ENCODE assay signal across 8 cellular contexts in genomic region chr19:55625004-55625326, GRCh38. TPM values are rescaled to one million over a fixed set of nuclear protein-coding genes. Genes with fewer than 3 reads are reported as not detected.
A peak's percentile ranks its signal among the peaks of the same experiment; 100 is the strongest.
DNase-seq lines count a peak whose midpoint lies in the region; ATAC-seq, FAIRE-seq and TF ChIP-seq lines count a peak whose summit lies in the region.

No MANE protein-coding gene starts in this region.

- peaks cover 46% of the 10 kb centered on the region for H3K4me1 Mint-ChIP-seq in activated T-cell treated with anti-CD3 and anti-CD28 coated beads, Interleukin-2, amount 50 U/mL, for 72 hours (ENCODE audit: low read depth)
- peaks cover 6% of the 10 kb centered on the region for H3K4me1 Mint-ChIP-seq in astrocyte (ENCODE audit: low read depth, unreplicated experiment)

- peak overlapping the region; percentile 95 for H2AFZ ChIP-seq in astrocyte (ENCODE audit: low read depth, low read length)

- intact Hi-C loops in right lobe of liver (cut with DNase I): no loop called here

- H3K36me3 ChIP-seq in astrocyte (ENCODE audit: insufficient read depth, low read length) (no peaks in the 10 kb centered on the region), right lobe of liver (no peaks in the 10 kb centered on the region), tibial nerve (peaks cover 0 to 29% (median 4%) of the 10 kb centered on the region in 3 donors)

- WGBS in right lobe of liver (ENCODE audit: insufficient coverage, low coverage, low lambda C conversion rate, missing lambda C conversion rate): 42% methylated on average over 11 of the region's 11 CpGs
- 42 to 44% methylated on average over 11 of the region's 11 CpGs for WGBS in tibial nerve, 2 donors

- H3K4me1 ChIP-seq in astrocyte (ENCODE audit: insufficient read depth, low read length) (no peaks in the 10 kb centered on the region), right lobe of liver (peaks cover 0 to 11% (median 0%) of the 10 kb centered on the region in 4 donors), tibial nerve (peaks cover 4 to 22% (median 6%) of the 10 kb centered on the region in 4 donors)

- DNase-seq in activated T-cell treated with anti-CD3 and anti-CD28 coated beads, Interleukin-2, amount 50 U/mL, for 72 hours: no peak
- no peak for DNase-seq in activated T-cell treated with anti-CD3 and anti-CD28 coated beads for 4 hours
- no peak for DNase-seq in astrocyte (ENCODE audit: low read depth)
- DNase-seq in right lobe of liver: no peak
- DNase-seq in tibial nerve (ENCODE audit: low spot score in 2 of 2): no peak
- no peak for DNase-seq in RPMI8226
- no peak for DNase-seq in GM03348 (ENCODE audit: low spot score)

- TF ChIP-seq CTCF in astrocyte (IDR thresholded peaks at IDR 0.05; ENCODE audit: insufficient read depth, low read depth, low read length): no peak
- TF ChIP-seq CTCF in right lobe of liver (IDR thresholded peaks at IDR 0.05): no peak
- TF ChIP-seq CTCF in tibial nerve (IDR thresholded peaks at IDR 0.05): no peak

- no peak for FAIRE-seq in astrocyte (lab: Jason Lieb, UNC)

- no peak for ATAC-seq in activated T-cell treated with anti-CD3 and anti-CD28 coated beads, Interleukin-2, amount 50 U/mL, for 72 hours (replicated peaks in 1 of 2)
- ATAC-seq in right lobe of liver (no peak), HG03354 (IDR thresholded peaks at IDR 0.05; ENCODE audit: poor library complexity, severe bottlenecking, unreplicated experiment) (no peak)

- no peaks in the 10 kb centered on the region for H3K9me3 Mint-ChIP-seq in activated T-cell treated with anti-CD3 and anti-CD28 coated beads, Interleukin-2, amount 50 U/mL, for 72 hours
- H3K9me3 Mint-ChIP-seq in astrocyte (ENCODE audit: unreplicated experiment): no peaks in the 10 kb centered on the region

- peak overlapping the region; percentile 99 for H3K4me2 ChIP-seq in astrocyte (ENCODE audit: low read length)

- H3K4me3 ChIP-seq in astrocyte (ENCODE audit: insufficient read depth, low read depth, low read length): peak overlapping the region; percentile 73
- H3K4me3 ChIP-seq in right lobe of liver: peak overlapping the region; percentile 30 to 58 (median 50)
- H3K4me3 ChIP-seq in tibial nerve: peak overlapping the region; percentile 46 to 71 (median 60)

- H3K36me3 Mint-ChIP-seq in activated T-cell treated with anti-CD3 and anti-CD28 coated beads, Interleukin-2, amount 50 U/mL, for 72 hours (ENCODE audit: insufficient read depth in 2 of 2): peaks cover 0 to 3% of the 10 kb centered on the region in 2 donors
- H3K36me3 Mint-ChIP-seq in astrocyte (ENCODE audit: low read depth, unreplicated experiment): peaks cover 2% of the 10 kb centered on the region

- peaks cover 13% of the 10 kb centered on the region for H4K20me1 ChIP-seq in astrocyte (ENCODE audit: insufficient read depth, low read length)

- no peak for TF ChIP-seq EP300 in tibial nerve (IDR thresholded peaks at IDR 0.05)

- peak overlapping the region; percentile 85 to 88 for H3K4me3 Mint-ChIP-seq in activated T-cell treated with anti-CD3 and anti-CD28 coated beads, Interleukin-2, amount 50 U/mL, for 72 hours
- H3K4me3 Mint-ChIP-seq in astrocyte (ENCODE audit: unreplicated experiment): peak overlapping the region; percentile 89

- peaks cover 6% of the 10 kb centered on the region for H3K27me3 Mint-ChIP-seq in activated T-cell treated with anti-CD3 and anti-CD28 coated beads, Interleukin-2, amount 50 U/mL, for 72 hours (ENCODE audit: low read depth)
- no peaks in the 10 kb centered on the region for H3K27me3 Mint-ChIP-seq in astrocyte (ENCODE audit: low read depth, unreplicated experiment)

- H3K27me3 ChIP-seq in astrocyte (ENCODE audit: insufficient read depth, low read length): no peaks in the 10 kb centered on the region
- no peaks in the 10 kb centered on the region for H3K27me3 ChIP-seq in right lobe of liver
- no peaks in the 10 kb centered on the region for H3K27me3 ChIP-seq in tibial nerve

- peak overlapping the region; percentile 97 for H3K27ac Mint-ChIP-seq in activated T-cell treated with anti-CD3 and anti-CD28 coated beads, Interleukin-2, amount 50 U/mL, for 72 hours
- H3K27ac Mint-ChIP-seq in astrocyte (ENCODE audit: unreplicated experiment): peak overlapping the region; percentile 4

- TF ChIP-seq POLR2A in right lobe of liver (IDR thresholded peaks at IDR 0.05) (no peak), tibial nerve (IDR thresholded peaks at IDR 0.05) (no peak)

- H3K9ac ChIP-seq in astrocyte (ENCODE audit: low read length): peak overlapping the region; percentile 94

- H3K27ac ChIP-seq in astrocyte (ENCODE audit: low read depth, low read length) (no peak overlapping the region), right lobe of liver (no peak overlapping the region), tibial nerve (peak overlapping the region; percentile 89 to 99 (median 93))

- H3K79me2 ChIP-seq in astrocyte (ENCODE audit: insufficient read depth, low read length): peaks cover 8% of the 10 kb centered on the region

- H3K9me3 ChIP-seq in astrocyte (ENCODE audit: insufficient read depth, low read depth, low read length) (no peaks in the 10 kb centered on the region), right lobe of liver (no peaks in the 10 kb centered on the region), tibial nerve (no peaks in the 10 kb centered on the region)

RNA-seq across cellular contexts. Expression of gene ZNF784, which starts 0.6 kb away (rescaled TPM):
- total RNA-seq in activated T-cell treated with anti-CD3 and anti-CD28 coated beads, Interleukin-2, amount 50 U/mL, for 72 hours: 1 to 10 TPM; 4.3 to 6.9 TPM
- total RNA-seq in astrocyte (5.0 and 5.3 TPM in 2 replicates), right lobe of liver (1 to 10 TPM; 2.9 to 5.5 (median 4.1) TPM), tibial nerve (1 to 10 TPM; 1.5 to 6.9 (median 1.9) TPM)

RNA-seq across cellular contexts. Expression of gene ZNF580, which starts 15.8 kb away (rescaled TPM):
- 10 to 100 TPM; 46.1 to 47.8 TPM for total RNA-seq in activated T-cell treated with anti-CD3 and anti-CD28 coated beads, Interleukin-2, amount 50 U/mL, for 72 hours
- total RNA-seq in astrocyte (35.8 and 36.6 TPM in 2 replicates), right lobe of liver (10 to 100 TPM in 1 of 6 experiments, 1 to 10 TPM in 5; 5.4 to 11.6 (median 6.5) TPM), tibial nerve (10 to 100 TPM; 24.1 to 67.5 (median 35.0) TPM)

RNA-seq across cellular contexts. Expression of gene ZNF581, which starts 18.5 kb away (rescaled TPM):
- 10 to 100 TPM; 43.1 to 50.7 TPM for total RNA-seq in activated T-cell treated with anti-CD3 and anti-CD28 coated beads, Interleukin-2, amount 50 U/mL, for 72 hours
- 28.4 and 30.0 TPM in 2 replicates for total RNA-seq in astrocyte
- total RNA-seq in right lobe of liver: 1 to 10 TPM; 2.7 to 7.3 (median 5.1) TPM
- 10 to 100 TPM in 2 of 4 donors, 1 to 10 TPM in 2; 5.7 to 19.4 (median 8.8) TPM for total RNA-seq in tibial nerve

RNA-seq across cellular contexts. Expression of gene ZNF865, which starts 19.5 kb away (rescaled TPM):
- 10 to 100 TPM; 12.9 to 13.2 TPM for total RNA-seq in activated T-cell treated with anti-CD3 and anti-CD28 coated beads, Interleukin-2, amount 50 U/mL, for 72 hours
- total RNA-seq in astrocyte (15.0 and 15.3 TPM in 2 replicates), right lobe of liver (1 to 10 TPM; 4.2 to 6.0 (median 4.7) TPM), tibial nerve (10 to 100 TPM in 3 of 4 donors, 1 to 10 TPM in 1; 8.8 to 15.0 (median 12.7) TPM)

RNA-seq across cellular contexts. Expression of gene CCDC106, which starts 23.0 kb away (rescaled TPM):
- 10 to 100 TPM; 13.8 to 21.7 TPM for total RNA-seq in activated T-cell treated with anti-CD3 and anti-CD28 coated beads, Interleukin-2, amount 50 U/mL, for 72 hours
- total RNA-seq in astrocyte (12.2 and 12.8 TPM in 2 replicates), right lobe of liver (10 to 100 TPM in 3 of 6 experiments, 1 to 10 TPM in 3; 6.1 to 19.7 (median 9.8) TPM), tibial nerve (10 to 100 TPM; 14.5 to 39.6 (median 16.1) TPM)

Comparison
In these comparisons a context has a peak if more than half of its experiments do, and no peak if none do; other contexts are left out.
1. H3K27ac ChIP-seq: peak in tibial nerve (4 of 4); none in astrocyte (single experiment) and right lobe of liver (0 of 3).
2. Peak in every context shown above with its lines, with median percentiles within 50 percentile points of each other: H3K4me3 ChIP-seq.